Comparison of ENCODE assay signal across 8 cellular contexts in the genomic region with DNA sequence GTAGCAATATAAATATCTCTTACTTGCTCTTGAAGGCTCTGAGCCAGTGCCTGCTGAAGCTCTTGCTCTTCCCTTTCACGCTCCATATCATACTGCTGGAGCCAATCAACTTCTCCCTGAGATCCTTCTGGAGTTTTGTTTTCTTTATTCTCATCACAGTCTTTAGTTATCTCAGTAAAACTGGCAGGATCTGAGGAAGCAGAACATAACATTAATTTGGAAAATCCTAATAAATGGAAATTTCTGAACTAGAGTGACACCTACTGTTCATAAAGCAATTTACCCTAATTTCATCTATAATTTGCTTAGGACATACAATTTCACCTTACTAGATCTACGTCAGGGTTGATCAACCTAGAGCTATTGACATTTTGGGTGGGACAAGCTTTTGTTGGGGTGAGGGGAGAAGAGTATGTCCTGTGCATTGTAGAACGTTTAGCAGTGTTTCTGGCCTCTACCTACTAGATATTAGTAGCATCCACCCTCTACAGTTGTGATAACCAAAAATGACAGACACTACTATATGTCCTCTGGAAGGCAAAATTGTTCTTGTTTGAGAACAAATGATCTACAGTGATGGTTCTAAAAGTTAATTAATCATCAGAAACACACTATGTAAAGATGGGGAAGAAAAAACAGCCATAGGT. TPM values are rescaled to one million over a fixed set of nuclear protein-coding genes. Genes with fewer than 3 reads are reported as not detected.
A peak's percentile ranks its signal among the peaks of the same experiment; 100 is the strongest.
DNase-seq lines count a peak whose midpoint lies in the region; TF ChIP-seq lines count a peak whose summit lies in the region.

No MANE protein-coding gene starts in this region.

- H3K27me3 Mint-ChIP-seq in endothelial cell (ENCODE audit: unreplicated experiment) (no peaks in the 10 kb centered on the region), neural crest cell (ENCODE audit: low read depth) (no peaks in the 10 kb centered on the region)

- no peak overlapping the region for H3K4me3 Mint-ChIP-seq in endothelial cell (ENCODE audit: unreplicated experiment)
- no peak overlapping the region for H3K4me3 Mint-ChIP-seq in neural crest cell

- peak; percentile 55 for DNase-seq in DMS53 (lab: John Stamatoyannopoulos, UW)
- DNase-seq in NCI-H1694 treated with DMSO at 0.1 percent for 48 hours (lab: John Stamatoyannopoulos, UW): peak; percentile 67
- no peak for DNase-seq in endothelial cell (ENCODE audit: low spot score)
- DNase-seq in neural crest cell (ENCODE audit: low read depth, low spot score): no peak
- DNase-seq in stimulated activated CD4-positive, alpha-beta T cell treated with anti-CD3 and anti-CD28 coated beads, Interleukin-1b, Interleukin-23, amount 100 ng/mL, for 48 hours: no peak
- DNase-seq in NCI-H524 (lab: John Stamatoyannopoulos, UW): no peak
- no peak for DNase-seq in NCI-H1048 (lab: John Stamatoyannopoulos, UW)
- no peak for DNase-seq in HPDE6-E6E7 (ENCODE audit: extremely low spot score)

- H3K36me3 Mint-ChIP-seq in endothelial cell (ENCODE audit: low read depth, unreplicated experiment): peaks cover 6% of the 10 kb centered on the region
- H3K36me3 Mint-ChIP-seq in neural crest cell (ENCODE audit: low read depth): peaks cover 7% of the 10 kb centered on the region

- H3K27ac Mint-ChIP-seq in endothelial cell (ENCODE audit: unreplicated experiment): no peak overlapping the region
- H3K27ac Mint-ChIP-seq in neural crest cell (ENCODE audit: unreplicated experiment): no peak overlapping the region

- H3K9me3 Mint-ChIP-seq in endothelial cell (ENCODE audit: unreplicated experiment) (no peaks in the 10 kb centered on the region), neural crest cell (no peaks in the 10 kb centered on the region)

- H3K4me1 Mint-ChIP-seq in endothelial cell (ENCODE audit: unreplicated experiment) (no peaks in the 10 kb centered on the region), neural crest cell (no peaks in the 10 kb centered on the region)

- TF ChIP-seq CTCF in endothelial cell (IDR thresholded peaks at IDR 0.05; ENCODE audit: unreplicated experiment): peak; percentile 51
- TF ChIP-seq CTCF in neural crest cell (conservative IDR thresholded peaks at IDR 0.05): peak; percentile 71

RNA-seq across cellular contexts. Expression of gene VIL1, which starts 47.2 kb away (rescaled TPM):
- total RNA-seq in endothelial cell (ENCODE audit: unreplicated experiment) (0.44 TPM), neural crest cell (not detected in 2 replicates)

Comparison
In these comparisons a context has a peak if more than half of its experiments do, and no peak if none do; other contexts are left out.
1. DNase-seq: peak in DMS53 (single experiment) and NCI-H1694 treated with DMSO at 0.1 percent for 48 hours (single experiment); none in endothelial cell (single experiment), neural crest cell (single experiment), stimulated activated CD4-positive, alpha-beta T cell treated with anti-CD3 and anti-CD28 coated beads, Interleukin-1b, Interleukin-23, amount 100 ng/mL, for 48 hours (single experiment), NCI-H524 (0 of 2), NCI-H1048 (single experiment) and HPDE6-E6E7 (single experiment).